Comparison of ENCODE assay signal across 8 cellular contexts in the genomic region with DNA sequence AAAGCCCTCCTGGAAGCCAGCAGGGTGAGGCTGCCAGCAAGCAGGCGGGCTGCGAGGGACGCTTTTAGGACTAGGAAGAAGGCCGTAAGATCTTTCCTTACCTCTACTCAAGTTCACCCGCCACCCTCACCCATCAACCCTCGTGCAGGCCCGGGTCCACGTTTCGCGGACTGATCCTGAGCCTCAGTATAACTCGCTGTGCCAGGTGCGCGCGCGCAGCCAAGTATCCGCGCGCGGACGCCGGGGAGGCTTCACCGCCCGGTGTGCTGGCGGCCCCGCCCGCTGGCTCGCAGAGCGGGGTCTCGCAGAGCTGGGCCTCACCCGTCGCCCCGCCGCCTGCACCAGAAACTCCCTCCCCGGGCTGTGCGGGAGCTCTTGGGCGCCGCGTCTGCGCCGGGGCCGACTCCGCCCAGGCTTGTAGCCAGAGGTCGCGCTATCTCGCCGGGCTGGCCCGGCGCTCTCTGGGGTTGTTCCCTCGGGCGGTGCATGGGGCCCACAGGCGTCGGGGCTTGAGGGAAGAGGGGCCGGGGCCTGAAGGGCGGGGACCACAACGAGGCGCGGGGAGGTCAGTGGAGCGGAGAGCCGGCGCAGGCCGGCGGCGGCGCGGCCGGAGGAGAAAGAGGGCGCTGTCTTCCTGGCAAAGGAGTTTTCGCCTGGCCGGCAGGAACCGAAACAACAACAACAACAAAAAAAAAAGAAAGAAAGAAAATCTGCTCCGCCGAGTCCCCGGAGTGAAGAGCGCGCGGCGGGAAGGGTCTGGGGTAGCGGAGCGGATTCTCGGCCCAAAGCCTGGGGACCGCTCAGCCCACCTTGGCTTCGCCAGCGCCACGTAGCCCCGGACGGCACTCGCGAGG. TPM values are rescaled to one million over a fixed set of nuclear protein-coding genes. Genes with fewer than 3 reads are reported as not detected.
DNase-seq lines count a peak whose midpoint lies in the region; ATAC-seq and TF ChIP-seq lines count a peak whose summit lies in the region.

No MANE protein-coding gene starts in this region.

- H3K27ac ChIP-seq in BLaER1 treated with 17β-estradiol and CSF1 and Interleukin-3, amounts not matched to agents 10 nM and 100 nM = peak overlapping the region; percentile 55 to 87 (median 74)
- no peak overlapping the region for H3K27ac ChIP-seq in trophoblast cell (ENCODE audit: low read depth, low read length)

- no peaks in the 10 kb centered on the region for H3K36me3 ChIP-seq in BLaER1 treated with 17β-estradiol and CSF1 and Interleukin-3, amounts not matched to agents 10 nM and 100 nM
- no peaks in the 10 kb centered on the region for H3K36me3 ChIP-seq in trophoblast cell (ENCODE audit: control insufficient read depth in 1 of 2, insufficient read depth in 2 of 2, low read length in 2 of 2)

- peaks cover 6% of the 10 kb centered on the region for H3K79me1 ChIP-seq in trophoblast cell (ENCODE audit: low read length)

- peak overlapping the region; percentile 82 for H4K91ac ChIP-seq in trophoblast cell (ENCODE audit: low read depth, low read length)

- no peak for TF ChIP-seq CTCF in glutamatergic neuron (IDR thresholded peaks at IDR 0.05; ENCODE audit: partially characterized antibody, unreplicated experiment)

- H3K4me1 ChIP-seq in BLaER1 treated with 17β-estradiol and CSF1 and Interleukin-3, amounts not matched to agents 10 nM and 100 nM = peaks cover 17 to 26% (median 21%) of the 10 kb centered on the region in 10 experiments
- H3K4me1 ChIP-seq in trophoblast cell (ENCODE audit: control insufficient read depth in 1 of 2, insufficient read depth in 2 of 2, low read length in 2 of 2) = peaks cover 0 to 16% of the 10 kb centered on the region in 2 experiments

- peaks cover 86% of the 10 kb centered on the region for H3K27me3 Mint-ChIP-seq in activated CD8-positive, alpha-beta memory T cell treated with anti-CD3 and anti-CD28 coated beads, Interleukin-2, amount 10 ng/mL, durations not matched to agents 7 days and 5 days
- peaks cover 42% of the 10 kb centered on the region for H3K27me3 Mint-ChIP-seq in glutamatergic neuron (ENCODE audit: unreplicated experiment)

- no peak overlapping the region for H2BK5ac ChIP-seq in trophoblast cell (ENCODE audit: low read depth, low read length, poor library complexity)

- H2AFZ ChIP-seq in trophoblast cell (ENCODE audit: insufficient read depth, low read length, poor library complexity) = peak overlapping the region; percentile 90

- no peaks in the 10 kb centered on the region for H3K36me3 Mint-ChIP-seq in activated CD8-positive, alpha-beta memory T cell treated with anti-CD3 and anti-CD28 coated beads, Interleukin-2, amount 10 ng/mL, durations not matched to agents 7 days and 5 days
- no peaks in the 10 kb centered on the region for H3K36me3 Mint-ChIP-seq in glutamatergic neuron (ENCODE audit: unreplicated experiment)

- H3K9me3 ChIP-seq in BLaER1 treated with 17β-estradiol and CSF1 and Interleukin-3, amounts not matched to agents 10 nM and 100 nM (replicated peaks in 1 of 11) = peaks cover 8 to 21% (median 15%) of the 10 kb centered on the region in 11 experiments; a peak in 17 of 22 replicates
- peaks cover 2% of the 10 kb centered on the region for H3K9me3 ChIP-seq in trophoblast cell (ENCODE audit: insufficient read depth, low read depth, low read length)

- no peak overlapping the region for H3K23ac ChIP-seq in trophoblast cell (ENCODE audit: low read length)

- H3K9me3 Mint-ChIP-seq in activated CD8-positive, alpha-beta memory T cell treated with anti-CD3 and anti-CD28 coated beads, Interleukin-2, amount 10 ng/mL, durations not matched to agents 7 days and 5 days (ENCODE audit: low read depth) = no peaks in the 10 kb centered on the region
- H3K9me3 Mint-ChIP-seq in glutamatergic neuron (ENCODE audit: unreplicated experiment) = peaks cover 47% of the 10 kb centered on the region

- CTCF ChIA-PET in activated CD8-positive, alpha-beta memory T cell treated with anti-CD3 and anti-CD28 coated beads, Interleukin-2, amount 10 ng/mL, durations not matched to agents 7 days and 5 days (lab: Charles Lee) = interaction anchor here (0.6 to 2.5 kb wide), 15 partner anchors 11 to 596 kb away, joined by 3 to 18 read pairs (median 4); no protein-coding TSS in a partner anchor

- no CpG with 5 or more reads among the region's 88 CpGs for WGBS in trophoblast cell (ENCODE audit: extremely low coverage, insufficient coverage, insufficient read length)

- peak overlapping the region; percentile 17 for H3K27ac Mint-ChIP-seq in activated CD8-positive, alpha-beta memory T cell treated with anti-CD3 and anti-CD28 coated beads, Interleukin-2, amount 10 ng/mL, durations not matched to agents 7 days and 5 days
- peak overlapping the region; percentile 98 for H3K27ac Mint-ChIP-seq in glutamatergic neuron (ENCODE audit: unreplicated experiment)

- ATAC-seq in GM18505 (IDR thresholded peaks at IDR 0.05; ENCODE audit: unreplicated experiment) (peak; percentile 89), HG02798 (IDR thresholded peaks at IDR 0.05; ENCODE audit: poor library complexity, unreplicated experiment) (peak; percentile 88)
- ATAC-seq in activated CD8-positive, alpha-beta memory T cell treated with anti-CD3 and anti-CD28 coated beads, Interleukin-2, amount 10 ng/mL, durations not matched to agents 7 days and 5 days = peak; percentile 74

- DNase-seq in NCI-H1105 treated with DMSO at 0.1 percent for 48 hours (lab: John Stamatoyannopoulos, UW) (peak; percentile 88), glutamatergic neuron (peak; percentile 81), trophoblast cell (peak; percentile 28 to 55)
- DNase-seq in activated CD8-positive, alpha-beta memory T cell treated with anti-CD3 and anti-CD28 coated beads, Interleukin-2, amount 10 ng/mL, durations not matched to agents 7 days and 5 days = peak; percentile 57
- no peak for DNase-seq in stimulated activated CD4-positive, alpha-beta T cell treated with anti-CD3 and anti-CD28 coated beads, Interleukin-4, amount 100 ng/mL, for 4 hours

- no peak overlapping the region for H2BK12ac ChIP-seq in trophoblast cell (ENCODE audit: low read length)

- peak overlapping the region; percentile 8 for H3K18ac ChIP-seq in trophoblast cell (ENCODE audit: low read length)

- H3K4ac ChIP-seq in trophoblast cell (ENCODE audit: low read depth, low read length) = no peak overlapping the region

- peak overlapping the region; percentile 70 to 88 (median 83) for H3K9ac ChIP-seq in BLaER1 treated with 17β-estradiol and CSF1 and Interleukin-3, amounts not matched to agents 10 nM and 100 nM
- H3K9ac ChIP-seq in trophoblast cell (ENCODE audit: low read length) = peak overlapping the region; percentile 28

- peaks cover 74 to 81% (median 78%) of the 10 kb centered on the region in 11 experiments for H3K27me3 ChIP-seq in BLaER1 treated with 17β-estradiol and CSF1 and Interleukin-3, amounts not matched to agents 10 nM and 100 nM
- peaks cover 58% of the 10 kb centered on the region for H3K27me3 ChIP-seq in trophoblast cell (ENCODE audit: insufficient read depth, low read length)

- H3K14ac ChIP-seq in trophoblast cell (ENCODE audit: low read length) = peak overlapping the region; percentile 74

- peaks cover 0 to 8% (median 0%) of the 10 kb centered on the region in 11 experiments; a peak in 4 of 22 replicates for H4K20me1 ChIP-seq in BLaER1 treated with 17β-estradiol and CSF1 and Interleukin-3, amounts not matched to agents 10 nM and 100 nM

- no peak overlapping the region for H2AK5ac ChIP-seq in trophoblast cell (ENCODE audit: low read length)

- peak overlapping the region; percentile 90 to 97 (median 93) for H3K4me2 ChIP-seq in BLaER1 treated with 17β-estradiol and CSF1 and Interleukin-3, amounts not matched to agents 10 nM and 100 nM
- H3K4me2 ChIP-seq in trophoblast cell (ENCODE audit: low read length) = peak overlapping the region; percentile 71

- H3K4me3 Mint-ChIP-seq in activated CD8-positive, alpha-beta memory T cell treated with anti-CD3 and anti-CD28 coated beads, Interleukin-2, amount 10 ng/mL, durations not matched to agents 7 days and 5 days = peak overlapping the region; percentile 82
- H3K4me3 Mint-ChIP-seq in glutamatergic neuron (ENCODE audit: unreplicated experiment) = peak overlapping the region; percentile 98

- peak overlapping the region; percentile 62 to 83 (median 72) for H3K4me3 ChIP-seq in BLaER1 treated with 17β-estradiol and CSF1 and Interleukin-3, amounts not matched to agents 10 nM and 100 nM
- H3K4me3 ChIP-seq in trophoblast cell (ENCODE audit: low read depth, low read length) = peak overlapping the region; percentile 79

- H4K12ac ChIP-seq in trophoblast cell (ENCODE audit: low read depth, low read length) = peak overlapping the region; percentile 63

- no peak for TF ChIP-seq POLR2A in GM18505 (IDR thresholded peaks at IDR 0.05; ENCODE audit: borderline replicate concordance, extremely low read depth, insufficient read depth, insufficient read length)

- H4K8ac ChIP-seq in trophoblast cell (ENCODE audit: low read depth, low read length) = peak overlapping the region; percentile 76

- peak overlapping the region; percentile 39 for H2BK120ac ChIP-seq in trophoblast cell (ENCODE audit: insufficient read depth, low read length, poor library complexity)

- no peaks in the 10 kb centered on the region for H3K79me2 ChIP-seq in trophoblast cell (ENCODE audit: control insufficient read depth, insufficient read depth, low read length, poor library complexity)

- H3K4me1 Mint-ChIP-seq in activated CD8-positive, alpha-beta memory T cell treated with anti-CD3 and anti-CD28 coated beads, Interleukin-2, amount 10 ng/mL, durations not matched to agents 7 days and 5 days = peaks cover 44% of the 10 kb centered on the region
- peaks cover 55% of the 10 kb centered on the region for H3K4me1 Mint-ChIP-seq in glutamatergic neuron (ENCODE audit: low read depth, unreplicated experiment)

RNA-seq across cellular contexts. Expression of gene SIX1, which starts 7.7 kb away (rescaled TPM):
- under 1 TPM; 0.47 to 0.89 TPM for total RNA-seq in activated CD8-positive, alpha-beta memory T cell treated with anti-CD3 and anti-CD28 coated beads, Interleukin-2, amount 10 ng/mL, durations not matched to agents 7 days and 5 days
- 79.6 TPM for total RNA-seq in glutamatergic neuron (ENCODE audit: unreplicated experiment)
- polyA plus RNA-seq in trophoblast cell (2013) = 0.03 and 0.08 TPM in 2 replicates

Comparison
In these comparisons a context has a peak if more than half of its experiments do, and no peak if none do; other contexts are left out.
1. DNase-seq: peak in NCI-H1105 treated with DMSO at 0.1 percent for 48 hours (single experiment), activated CD8-positive, alpha-beta memory T cell treated with anti-CD3 and anti-CD28 coated beads, Interleukin-2, amount 10 ng/mL, durations not matched to agents 7 days and 5 days (single experiment), glutamatergic neuron (single experiment) and trophoblast cell (2 of 2); none in stimulated activated CD4-positive, alpha-beta T cell treated with anti-CD3 and anti-CD28 coated beads, Interleukin-4, amount 100 ng/mL, for 4 hours (0 of 2).
2. RNA of gene SIX1, which starts 7.7 kb away (total RNA-seq): 79.6 TPM in glutamatergic neuron (single experiment); 0.47 to 0.89 TPM in activated CD8-positive, alpha-beta memory T cell treated with anti-CD3 and anti-CD28 coated beads, Interleukin-2, amount 10 ng/mL, durations not matched to agents 7 days and 5 days; every median in the first group is over 10 times any median in the second.
3. Peak in every context shown above with its lines, with median percentiles within 50 percentile points of each other: ATAC-seq.